ENCODE assay signal across 14 cellular contexts in the genomic region with DNA sequence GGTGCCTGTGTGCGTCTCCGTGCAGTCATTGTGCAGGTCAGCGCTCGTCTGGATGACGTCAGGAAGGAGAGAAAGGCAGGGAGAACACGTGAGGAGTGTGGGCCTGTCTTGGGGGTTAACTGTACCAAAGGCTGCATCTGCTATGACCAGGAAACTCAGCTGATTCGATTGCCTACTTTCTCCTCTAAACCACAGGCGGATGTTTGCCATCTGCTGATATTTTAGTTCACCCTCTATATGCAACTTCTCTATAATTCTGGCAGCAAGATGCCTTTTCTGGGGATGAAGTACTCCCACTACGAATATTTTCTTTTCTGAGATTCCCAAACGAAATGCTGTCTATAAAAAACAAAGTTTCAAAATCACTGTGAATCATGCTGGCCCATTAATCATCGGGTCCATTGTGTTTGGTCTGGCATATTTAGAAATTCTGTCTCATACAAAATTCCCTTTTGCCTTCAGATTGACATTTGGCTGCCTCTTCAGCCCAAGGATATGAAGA. TPM values are rescaled to one million over a fixed set of nuclear protein-coding genes. Genes with fewer than 3 reads are reported as not detected.
A peak's percentile ranks its signal among the peaks of the same experiment; 100 is the strongest.
DNase-seq lines count a peak whose midpoint lies in the region; ATAC-seq and TF ChIP-seq lines count a peak whose summit lies in the region.
"Had no signal": no experiment of that assay in that cellular context is flagged by ENCODE, and none has a peak within 500 bp of the region (broad histone marks: within the 10 kb centered on the region; RNA-seq: fewer than 3 reads in every experiment).

No MANE protein-coding gene starts in this region.

- no peaks in the 10 kb centered on the region for H3K9me3 ChIP-seq in colonic mucosa

- no peaks in the 10 kb centered on the region for H3K4me1 ChIP-seq in colonic mucosa

- no peaks in the 10 kb centered on the region for H3K36me3 ChIP-seq in colonic mucosa

- TF ChIP-seq CTCF in omental fat pad (IDR thresholded peaks at IDR 0.05) (no peak), colonic mucosa (IDR thresholded peaks at IDR 0.05) (no peak)

- H3K27ac ChIP-seq in epithelial cell of prostate, result peak overlapping the region; percentile 58
- no peak overlapping the region for H3K27ac ChIP-seq in colonic mucosa

- no peak overlapping the region for H3K4me3 ChIP-seq in colonic mucosa

- ATAC-seq in omental fat pad (ENCODE audit: low FRiP score) (peak; percentile 65), HG03196 (IDR thresholded peaks at IDR 0.05; ENCODE audit: unreplicated experiment) (no peak)
- ATAC-seq: effector memory CD8-positive, alpha-beta T cell; naive thymus-derived CD8-positive, alpha-beta T cell had no signal

- peak; percentile 48 for DNase-seq in GM03348 (ENCODE audit: low spot score)
- peak; percentile 8 for DNase-seq in SK-N-DZ (ENCODE audit: low spot score)
- DNase-seq in epithelial cell of prostate (ENCODE audit: low read depth, low spot score), result peak; percentile 52
- DNase-seq in omental fat pad (ENCODE audit: low spot score), result no peak
- DNase-seq in SKM-1 (lab: John Stamatoyannopoulos, UW; ENCODE audit: unreplicated experiment), result no peak
- DNase-seq in colonic mucosa, result no peak
- DNase-seq in activated naive CD4-positive, alpha-beta T cell treated with Interleukin-2 at 50 U/mL for 16 hours, result no peak
- DNase-seq: activated CD4-positive, alpha-beta memory T cell treated with anti-CD3 and anti-CD28 coated beads, Interleukin-2, amount 10 ng/mL, durations not matched to agents 7 days and 5 days; CD4-positive, alpha-beta memory T cell; effector memory CD8-positive, alpha-beta T cell; naive thymus-derived CD8-positive, alpha-beta T cell; NCI-H1694 had no signal

- H3K9ac ChIP-seq in colonic mucosa (ENCODE audit: low read depth in 2 of 2, low read length in 2 of 2), result no peak overlapping the region

- intact Hi-C loops in colonic mucosa (cut with DNase I), result no loop called here

- H3K27me3 ChIP-seq in colonic mucosa, result no peaks in the 10 kb centered on the region

RNA-seq across cellular contexts. Expression of gene PCSK1, which starts 24.7 kb away (rescaled TPM):
- not detected in 2 replicates for polyA plus RNA-seq in SK-N-DZ (2014; cell fraction: cytosol; rRNA removed)
- not detected in 2 replicates for polyA plus RNA-seq in SK-N-DZ (2014; cell fraction: nucleus; rRNA removed)
- 1 to 10 TPM in 2 of 4 donors, under 1 TPM in 2; 0.32 to 1.7 (median 0.92) TPM for total RNA-seq in omental fat pad
- total RNA-seq in colonic mucosa, result 1 to 10 TPM; 3.6 to 4.6 TPM
- total RNA-seq: activated CD4-positive, alpha-beta memory T cell treated with anti-CD3 and anti-CD28 coated beads, Interleukin-2, amount 10 ng/mL, durations not matched to agents 7 days and 5 days; CD4-positive, alpha-beta memory T cell; naive thymus-derived CD8-positive, alpha-beta T cell; T-helper 1 cell treated with Interleukin-12 subunit alpha and Interleukin-12 subunit beta and Interleukin-4 antibody, amounts not matched to agents 30 ng/mL and 1 ng/mL, for 36 hours had no signal
- polyA plus RNA-seq: CD4-positive, alpha-beta memory T cell; naive thymus-derived CD8-positive, alpha-beta T cell had no signal

Comparison
In these comparisons a context has a peak if more than half of its experiments do, and no peak if none do; other contexts are left out.
1. DNase-seq: peak in GM03348 (single experiment), SK-N-DZ (single experiment) and epithelial cell of prostate (single experiment); none in omental fat pad (single experiment), SKM-1 (single experiment), colonic mucosa (single experiment) and activated naive CD4-positive, alpha-beta T cell treated with Interleukin-2 at 50 U/mL for 16 hours (single experiment).